In the genomic region with DNA sequence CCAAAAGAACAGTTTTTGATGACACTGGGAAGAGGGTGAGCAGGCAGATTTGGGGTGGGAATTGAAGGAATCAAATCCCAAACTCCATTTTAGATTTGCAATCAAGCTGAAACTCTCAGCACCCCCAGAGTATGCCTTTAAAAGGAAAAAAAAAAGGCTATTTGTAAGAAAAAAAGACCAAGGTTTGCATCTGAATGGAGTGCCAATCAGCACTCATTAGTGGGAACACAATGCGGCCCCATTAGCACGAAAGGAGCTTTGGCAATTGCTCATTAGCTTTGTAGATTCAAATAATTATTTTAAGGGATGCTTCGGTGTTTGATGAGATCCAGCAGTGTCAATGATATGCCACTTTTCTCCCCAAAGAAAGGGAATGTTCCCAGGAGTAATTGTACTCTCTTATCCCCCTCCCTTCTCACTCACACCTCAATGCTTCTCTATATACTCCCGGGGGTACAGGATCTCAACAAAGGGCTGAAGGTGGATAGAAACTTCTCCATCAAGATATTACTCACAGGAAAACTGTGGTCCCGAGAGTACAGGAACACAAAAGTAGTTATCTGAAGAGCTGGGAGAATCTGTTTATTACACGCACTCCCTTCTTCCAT, we compare ENCODE assay signal across 29 cellular contexts. TPM values are rescaled to one million over a fixed set of nuclear protein-coding genes. Genes with fewer than 3 reads are reported as not detected.
"Had no signal": no experiment of that assay in that cellular context is flagged by ENCODE, and none has a peak within 500 bp of the region (broad histone marks: within the 10 kb centered on the region; RNA-seq: fewer than 3 reads in every experiment).

No MANE protein-coding gene starts in this region.

- DNase-seq: activated CD4-positive, alpha-beta memory T cell treated with anti-CD3 and anti-CD28 coated beads, Interleukin-2, amount 10 ng/mL, durations not matched to agents 7 days and 5 days; activated CD4-positive, alpha-beta T cell treated with anti-CD3 and anti-CD28 coated beads for 1 hour; activated CD4-positive, alpha-beta T cell treated with anti-CD3 and anti-CD28 coated beads, Interleukin-2, amount 10 ng/mL, durations not matched to agents 7 days and 5 days; activated CD8-positive, alpha-beta memory T cell treated with anti-CD3 and anti-CD28 coated beads, Interleukin-2, amount 50 U/mL, for 48 hours; activated gamma-delta T cell; activated naive CD4-positive, alpha-beta T cell treated with anti-CD3 and anti-CD28 coated beads, Interleukin-2, amount 10 ng/mL, durations not matched to agents 7 days and 5 days; activated T-cell treated with anti-CD3 and anti-CD28 coated beads, Interleukin-2, amount 50 U/mL, for 24 hours; amniotic stem cell; central memory CD4-positive, alpha-beta T cell; foreskin keratinocyte; heart right ventricle; left cardiac atrium; mammary epithelial cell; ovary; right lobe of liver; stimulated activated CD4-positive, alpha-beta T cell treated with anti-CD3 and anti-CD28 coated beads, Interleukin-2, amount 100 ng/mL, for 48 hours; stimulated activated naive CD4-positive, alpha-beta T cell treated with Interleukin-2 at 50 U/mL for 16 hours; T-helper 17 cell; T1000 had no signal

- H3K4me3 Mint-ChIP-seq: activated CD4-positive, alpha-beta memory T cell treated with anti-CD3 and anti-CD28 coated beads, Interleukin-2, amount 10 ng/mL, durations not matched to agents 7 days and 5 days; activated CD4-positive, alpha-beta T cell treated with anti-CD3 and anti-CD28 coated beads, Interleukin-2, amount 10 ng/mL, durations not matched to agents 7 days and 5 days; activated naive CD4-positive, alpha-beta T cell treated with anti-CD3 and anti-CD28 coated beads, Interleukin-2, amount 10 ng/mL, durations not matched to agents 7 days and 5 days; activated T-cell treated with anti-CD3 and anti-CD28 coated beads, Interleukin-2, amount 50 U/mL, for 24 hours; nephron; T-helper 17 cell had no signal

- H3K4me1 ChIP-seq: breast epithelium, esophagus muscularis mucosa, foreskin keratinocyte, right lobe of liver, tibial nerve had no signal

- H3K27ac ChIP-seq: breast epithelium, esophagus muscularis mucosa, foreskin keratinocyte, heart right ventricle, ovary, right lobe of liver, tibial nerve had no signal

- H3K4me1 Mint-ChIP-seq: activated CD4-positive, alpha-beta T cell treated with anti-CD3 and anti-CD28 coated beads, Interleukin-2, amount 10 ng/mL, durations not matched to agents 7 days and 5 days; activated naive CD4-positive, alpha-beta T cell treated with anti-CD3 and anti-CD28 coated beads, Interleukin-2, amount 10 ng/mL, durations not matched to agents 7 days and 5 days; nephron had no signal

- H3K36me3 Mint-ChIP-seq: activated naive CD4-positive, alpha-beta T cell treated with anti-CD3 and anti-CD28 coated beads, Interleukin-2, amount 10 ng/mL, durations not matched to agents 7 days and 5 days had no signal

- H3K4me3 ChIP-seq: breast epithelium, esophagus muscularis mucosa, heart right ventricle, ovary, right lobe of liver, tibial nerve had no signal

- H3K36me3 ChIP-seq: breast epithelium, esophagus muscularis mucosa, heart right ventricle, ovary, right lobe of liver, tibial nerve had no signal

- ATAC-seq: foreskin keratinocyte, heart right ventricle, left cardiac atrium, right lobe of liver, T-helper 17 cell had no signal

- H3K9me3 ChIP-seq: breast epithelium, esophagus muscularis mucosa, heart right ventricle, ovary, right lobe of liver, tibial nerve had no signal

- H3K9me3 Mint-ChIP-seq: activated CD4-positive, alpha-beta memory T cell treated with anti-CD3 and anti-CD28 coated beads, Interleukin-2, amount 10 ng/mL, durations not matched to agents 7 days and 5 days; activated CD4-positive, alpha-beta T cell treated with anti-CD3 and anti-CD28 coated beads, Interleukin-2, amount 10 ng/mL, durations not matched to agents 7 days and 5 days; activated naive CD4-positive, alpha-beta T cell treated with anti-CD3 and anti-CD28 coated beads, Interleukin-2, amount 10 ng/mL, durations not matched to agents 7 days and 5 days; activated T-cell treated with anti-CD3 and anti-CD28 coated beads, Interleukin-2, amount 50 U/mL, for 24 hours; nephron had no signal

- H3K27me3 ChIP-seq: ovary, right lobe of liver, tibial nerve had no signal

- H3K27ac Mint-ChIP-seq: activated CD4-positive, alpha-beta memory T cell treated with anti-CD3 and anti-CD28 coated beads, Interleukin-2, amount 10 ng/mL, durations not matched to agents 7 days and 5 days; activated CD4-positive, alpha-beta T cell treated with anti-CD3 and anti-CD28 coated beads, Interleukin-2, amount 10 ng/mL, durations not matched to agents 7 days and 5 days; activated naive CD4-positive, alpha-beta T cell treated with anti-CD3 and anti-CD28 coated beads, Interleukin-2, amount 10 ng/mL, durations not matched to agents 7 days and 5 days; activated T-cell treated with anti-CD3 and anti-CD28 coated beads, Interleukin-2, amount 50 U/mL, for 24 hours; nephron; progenitor cell of endocrine pancreas; T-helper 17 cell had no signal

RNA-seq across cellular contexts. Expression of a gene that starts 32.2 kb away (rescaled TPM):
- total RNA-seq: activated CD4-positive, alpha-beta memory T cell treated with anti-CD3 and anti-CD28 coated beads, Interleukin-2, amount 10 ng/mL, durations not matched to agents 7 days and 5 days; activated CD4-positive, alpha-beta T cell treated with anti-CD3 and anti-CD28 coated beads, Interleukin-2, amount 10 ng/mL, durations not matched to agents 7 days and 5 days; esophagus muscularis mucosa; foreskin keratinocyte; glomerular endothelial cell; heart right ventricle; left cardiac atrium; liver; mammary epithelial cell; mucosa of gallbladder; progenitor cell of endocrine pancreas; renal cortical epithelial cell; right lobe of liver; skeletal muscle tissue; T-helper 17 cell had no signal
- polyA plus RNA-seq: liver, mammary epithelial cell had no signal

RNA-seq across cellular contexts. Expression of a gene that starts 48.7 kb away (rescaled TPM):
- total RNA-seq: foreskin keratinocyte, glomerular endothelial cell, mammary epithelial cell, renal cortical epithelial cell had no signal
- polyA plus RNA-seq: foreskin keratinocyte, mammary epithelial cell had no signal
